In the genomic region with DNA sequence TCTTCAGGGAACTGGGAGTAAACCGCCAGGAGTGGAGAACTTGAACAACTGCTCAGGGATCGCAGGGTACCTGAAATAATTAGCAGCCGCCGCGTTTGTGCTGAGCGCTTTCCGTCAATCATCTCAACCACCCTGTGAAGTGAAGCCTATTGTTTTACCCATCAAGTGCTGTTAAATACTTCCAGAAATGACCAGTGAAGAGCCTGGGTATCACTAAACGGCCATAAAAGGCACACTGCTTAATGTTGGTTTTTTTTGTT, we compare ENCODE assay signal across 8 cellular contexts. TPM values are rescaled to one million over a fixed set of nuclear protein-coding genes. Genes with fewer than 3 reads are reported as not detected.
DNase-seq lines count a peak whose midpoint lies in the region; ATAC-seq and TF ChIP-seq lines count a peak whose summit lies in the region.

No MANE protein-coding gene starts in this region.

- DNase-seq in G401 (ENCODE audit: low spot score) (peak; percentile 54), transverse colon (no peak), HUDEP-2 (lab: John Stamatoyannopoulos, UW; ENCODE audit: unreplicated experiment in 76 of 76) (no peak)

- TF ChIP-seq EP300 in transverse colon (IDR thresholded peaks at IDR 0.05; ENCODE audit: low read depth): no peak

- TF ChIP-seq CTCF in liver (IDR thresholded peaks at IDR 0.05; ENCODE audit: low read depth, low read length, missing input control) (no peak), transverse colon (IDR thresholded peaks at IDR 0.05) (no peak)

- intact Hi-C loops in transverse colon (cut with DNase I; ENCODE audit: low total_unique reads): no loop called here

- peak overlapping the region; percentile 4 to 41 for H3K9ac ChIP-seq in liver (ENCODE audit: low read depth in 1 of 2, low read length in 2 of 2)

- H3K36me3 ChIP-seq in liver (ENCODE audit: control insufficient read depth in 4 of 4, insufficient read depth in 3 of 4, low read depth in 1 of 4, low read length in 3 of 4) (no peaks in the 10 kb centered on the region), transverse colon (no peaks in the 10 kb centered on the region)

- peaks cover 0 to 28% (median 10%) of the 10 kb centered on the region in 4 donors for H3K4me1 ChIP-seq in liver (ENCODE audit: control insufficient read depth in 4 of 4, insufficient read depth in 4 of 4, low read length in 3 of 4)
- H3K4me1 ChIP-seq in transverse colon: peaks cover 11 to 59% (median 40%) of the 10 kb centered on the region in 4 donors

- no peak for TF ChIP-seq RAD21 in liver (IDR thresholded peaks at IDR 0.05)

- peak overlapping the region; percentile 78 for H3K27ac ChIP-seq in angular gyrus (ENCODE audit: low read depth, low read length)
- H3K27ac ChIP-seq in liver (ENCODE audit: low read depth in 1 of 2, low read length in 2 of 2): peak overlapping the region; percentile 94
- H3K27ac ChIP-seq in transverse colon: peak overlapping the region; percentile 87 to 96 (median 92)

- in situ Hi-C loops in G401 (cut with HindIII; ENCODE audit: low sequenced_read_pairs) (no loop called here), transverse colon (cut with MboI; ENCODE audit: low pct_ligation_motif_present in 1 of 4, low pct_unique_long_range_greater_than_20kb in 1 of 4, low sequenced_read_pairs in 3 of 4) (loop anchor here in 2 of 4 donors (25.0 kb wide), 1 partner anchor 573 kb away; a partner anchor contains a TSS)

- no peak for TF ChIP-seq POLR2A in transverse colon (IDR thresholded peaks at IDR 0.05)

- H3K4me3 ChIP-seq in liver (ENCODE audit: low read depth in 1 of 3, low read length in 3 of 3): peak overlapping the region; percentile 57 to 95 (median 77)
- H3K4me3 ChIP-seq in transverse colon: peak overlapping the region; percentile 54 to 95 (median 80)

- ATAC-seq in HG03432 (IDR thresholded peaks at IDR 0.05; ENCODE audit: unreplicated experiment): peak; percentile 3
- ATAC-seq in HG03571 (IDR thresholded peaks at IDR 0.05; ENCODE audit: unreplicated experiment): no peak
- no peak for ATAC-seq in HG02938 (IDR thresholded peaks at IDR 0.05; ENCODE audit: unreplicated experiment)

- H3K9me3 ChIP-seq in liver (ENCODE audit: control insufficient read depth in 4 of 4, low read length in 3 of 4): no peaks in the 10 kb centered on the region
- H3K9me3 ChIP-seq in transverse colon: no peaks in the 10 kb centered on the region

- no peaks in the 10 kb centered on the region for H3K27me3 ChIP-seq in liver (ENCODE audit: control insufficient read depth in 4 of 4, insufficient read depth in 4 of 4, low read length in 3 of 4)
- H3K27me3 ChIP-seq in transverse colon: no peaks in the 10 kb centered on the region

- WGBS in liver: 42% methylated on average over 8 of the region's 8 CpGs
- 1% methylated on average over 8 of the region's 8 CpGs; no CpG with 5 or more reads in 1 of the 2 donors for WGBS in transverse colon (ENCODE audit: low coverage in 1 of 2), 2 donors

TF ChIP-seq in liver, 16 proteins besides CTCF, POLR2A, EP300 and RAD21:
- TF ChIP-seq YY1 (IDR thresholded peaks at IDR 0.05): no peak
- TF ChIP-seq, protein P1, sequence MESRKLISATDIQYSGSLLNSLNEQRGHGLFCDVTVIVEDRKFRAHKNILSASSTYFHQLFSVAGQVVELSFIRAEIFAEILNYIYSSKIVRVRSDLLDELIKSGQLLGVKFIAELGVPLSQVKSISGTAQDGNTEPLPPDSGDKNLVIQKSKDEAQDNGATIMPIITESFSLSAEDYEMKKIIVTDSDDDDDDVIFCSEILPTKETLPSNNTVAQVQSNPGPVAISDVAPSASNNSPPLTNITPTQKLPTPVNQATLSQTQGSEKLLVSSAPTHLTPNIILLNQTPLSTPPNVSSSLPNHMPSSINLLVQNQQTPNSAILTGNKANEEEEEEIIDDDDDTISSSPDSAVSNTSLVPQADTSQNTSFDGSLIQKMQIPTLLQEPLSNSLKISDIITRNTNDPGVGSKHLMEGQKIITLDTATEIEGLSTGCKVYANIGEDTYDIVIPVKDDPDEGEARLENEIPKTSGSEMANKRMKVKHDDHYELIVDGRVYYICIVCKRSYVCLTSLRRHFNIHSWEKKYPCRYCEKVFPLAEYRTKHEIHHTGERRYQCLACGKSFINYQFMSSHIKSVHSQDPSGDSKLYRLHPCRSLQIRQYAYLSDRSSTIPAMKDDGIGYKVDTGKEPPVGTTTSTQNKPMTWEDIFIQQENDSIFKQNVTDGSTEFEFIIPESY (IDR thresholded peaks at IDR 0.05): no peak
- no peak for TF ChIP-seq EGR1 (IDR thresholded peaks at IDR 0.05; ENCODE audit: low read depth in 2 of 2)
- TF ChIP-seq, protein P2, sequence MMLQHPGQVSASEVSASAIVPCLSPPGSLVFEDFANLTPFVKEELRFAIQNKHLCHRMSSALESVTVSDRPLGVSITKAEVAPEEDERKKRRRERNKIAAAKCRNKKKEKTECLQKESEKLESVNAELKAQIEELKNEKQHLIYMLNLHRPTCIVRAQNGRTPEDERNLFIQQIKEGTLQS (IDR thresholded peaks at IDR 0.05): no peak
- TF ChIP-seq, protein P3, sequence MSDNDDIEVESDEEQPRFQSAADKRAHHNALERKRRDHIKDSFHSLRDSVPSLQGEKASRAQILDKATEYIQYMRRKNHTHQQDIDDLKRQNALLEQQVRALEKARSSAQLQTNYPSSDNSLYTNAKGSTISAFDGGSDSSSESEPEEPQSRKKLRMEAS (IDR thresholded peaks at IDR 0.05): no peak
- TF ChIP-seq HNF4G (IDR thresholded peaks at IDR 0.05): no peak
- no peak for TF ChIP-seq SP1 (IDR thresholded peaks at IDR 0.05)
- no peak for TF ChIP-seq FOXA1 (IDR thresholded peaks at IDR 0.05)
- no peak for TF ChIP-seq TAF1 (conservative IDR thresholded peaks at IDR 0.05)

RNA-seq across cellular contexts. Expression of a gene that starts 1.1 kb away (rescaled TPM):
- 50.9 and 76.4 TPM in 2 replicates for total RNA-seq in G401 (2014; rRNA removed; shearing (Covaris generic))
- total RNA-seq in liver (10 to 100 TPM; 74.2 to 90.8 TPM), transverse colon (100 to 1,000 TPM in 3 of 4 donors, 10 to 100 TPM in 1; 64.7 to 213 (median 170) TPM)
- polyA plus RNA-seq in liver: 100 to 1,000 TPM; 169 to 181 TPM

RNA-seq across cellular contexts. Expression of a gene that starts 34.5 kb away (rescaled TPM):
- not detected in 2 replicates for total RNA-seq in G401 (2014; rRNA removed; shearing (Covaris generic))
- total RNA-seq in liver (not detected), transverse colon (not detected)
- not detected for polyA plus RNA-seq in liver

RNA-seq across cellular contexts. Expression of a gene that starts 39.2 kb away (rescaled TPM):
- 16.7 and 25.5 TPM in 2 replicates for total RNA-seq in G401 (2014; rRNA removed; shearing (Covaris generic))
- 10 to 100 TPM; 20.7 to 36.4 TPM for total RNA-seq in liver
- polyA plus RNA-seq in liver: 10 to 100 TPM; 12.2 to 17.0 TPM
- total RNA-seq in transverse colon: 10 to 100 TPM in 3 of 4 donors, 1 to 10 TPM in 1; 9.0 to 48.5 (median 30.7) TPM
